Comparison of ENCODE assay signal across 14 cellular contexts in genomic region chr6:259901-260508, GRCh38. TPM values are rescaled to one million over a fixed set of nuclear protein-coding genes. Genes with fewer than 3 reads are reported as not detected.
DNase-seq lines count a peak whose midpoint lies in the region; ATAC-seq and TF ChIP-seq lines count a peak whose summit lies in the region.
"Had no signal": no experiment of that assay in that cellular context is flagged by ENCODE, and none has a peak within 500 bp of the region (broad histone marks: within the 10 kb centered on the region; RNA-seq: fewer than 3 reads in every experiment).

No MANE protein-coding gene starts in this region.

- no peaks in the 10 kb centered on the region for H3K27me3 Mint-ChIP-seq in activated T-cell treated with anti-CD3 and anti-CD28 coated beads, Interleukin-2, amount 50 U/mL, for 4 hours (ENCODE audit: low read depth)
- no peaks in the 10 kb centered on the region for H3K27me3 Mint-ChIP-seq in stimulated activated memory B cell treated with anti-CD40 and anti-IgM and Interleukin-4, amounts not matched to agents 10 μg/mL and 1 μg/mL and 100 μg/mL, for 72 hours

- H3K4me3 Mint-ChIP-seq in activated T-cell treated with anti-CD3 and anti-CD28 coated beads, Interleukin-2, amount 50 U/mL, for 4 hours: peak overlapping the region; percentile 30
- peak overlapping the region; percentile 14 for H3K4me3 Mint-ChIP-seq in stimulated activated memory B cell treated with anti-CD40 and anti-IgM and Interleukin-4, amounts not matched to agents 10 μg/mL and 1 μg/mL and 100 μg/mL, for 72 hours

- peaks cover 39% of the 10 kb centered on the region for H3K4me1 Mint-ChIP-seq in activated T-cell treated with anti-CD3 and anti-CD28 coated beads, Interleukin-2, amount 50 U/mL, for 4 hours (ENCODE audit: low read depth)
- H3K4me1 Mint-ChIP-seq in stimulated activated memory B cell treated with anti-CD40 and anti-IgM and Interleukin-4, amounts not matched to agents 10 μg/mL and 1 μg/mL and 100 μg/mL, for 72 hours: peaks cover 68% of the 10 kb centered on the region

- no peak for TF ChIP-seq CTCF in Peyer's patch (IDR thresholded peaks at IDR 0.05)

- no peak for ATAC-seq in activated T-cell treated with anti-CD3 and anti-CD28 coated beads, Interleukin-2, amount 50 U/mL, for 4 hours
- peak; percentile 67 for ATAC-seq in HG02571 (IDR thresholded peaks at IDR 0.05; ENCODE audit: unreplicated experiment)
- peak; percentile 87 for ATAC-seq in HG03571 (IDR thresholded peaks at IDR 0.05; ENCODE audit: unreplicated experiment)
- ATAC-seq in stimulated activated memory B cell treated with anti-CD40 and anti-IgM and Interleukin-4, amounts not matched to agents 10 μg/mL and 1 μg/mL and 100 μg/mL, for 72 hours: no peak
- no peak for ATAC-seq in left cardiac atrium

- intact Hi-C loops in cardiac septum (cut with DNase I) (no loop called here), left cardiac atrium (cut with DNase I) (no loop called here)

- TF ChIP-seq POLR2A in Peyer's patch (IDR thresholded peaks at IDR 0.05): no peak

- no peaks in the 10 kb centered on the region for H3K36me3 ChIP-seq in Peyer's patch
- H3K36me3 ChIP-seq: tibial nerve had no signal

- no peak for DNase-seq in activated T-cell treated with anti-CD3 and anti-CD28 coated beads, Interleukin-2, amount 50 U/mL, for 4 hours
- DNase-seq in activated T-cell treated with anti-CD3 and anti-CD28 coated beads for 4 hours: no peak
- no peak for DNase-seq in cardiac septum (ENCODE audit: low spot score)
- no peak for DNase-seq in left cardiac atrium
- no peak for DNase-seq in Peyer's patch
- DNase-seq: ACHN, erythroblast, NCI-H1105 had no signal

- no peaks in the 10 kb centered on the region for H3K4me1 ChIP-seq in Peyer's patch
- H3K4me1 ChIP-seq: tibial nerve had no signal

- H3K27ac Mint-ChIP-seq in stimulated activated memory B cell treated with anti-CD40 and anti-IgM and Interleukin-4, amounts not matched to agents 10 μg/mL and 1 μg/mL and 100 μg/mL, for 72 hours: peak overlapping the region; percentile 68

- H3K9me3 Mint-ChIP-seq in activated T-cell treated with anti-CD3 and anti-CD28 coated beads, Interleukin-2, amount 50 U/mL, for 4 hours: no peaks in the 10 kb centered on the region
- H3K9me3 Mint-ChIP-seq in stimulated activated memory B cell treated with anti-CD40 and anti-IgM and Interleukin-4, amounts not matched to agents 10 μg/mL and 1 μg/mL and 100 μg/mL, for 72 hours: peaks cover 5% of the 10 kb centered on the region

- no peak overlapping the region for H3K4me3 ChIP-seq in Peyer's patch
- H3K4me3 ChIP-seq: lung, SK-N-MC, tibial nerve had no signal

- no peaks in the 10 kb centered on the region for H3K9me3 ChIP-seq in Peyer's patch
- H3K9me3 ChIP-seq: tibial nerve had no signal

- H3K36me3 Mint-ChIP-seq in activated T-cell treated with anti-CD3 and anti-CD28 coated beads, Interleukin-2, amount 50 U/mL, for 4 hours (ENCODE audit: insufficient read depth): no peaks in the 10 kb centered on the region
- H3K36me3 Mint-ChIP-seq in stimulated activated memory B cell treated with anti-CD40 and anti-IgM and Interleukin-4, amounts not matched to agents 10 μg/mL and 1 μg/mL and 100 μg/mL, for 72 hours: no peaks in the 10 kb centered on the region

- peak overlapping the region in 2 of 4 donors; percentile 44 to 47 for H3K27ac ChIP-seq in Peyer's patch
- H3K27ac ChIP-seq: SK-N-MC, tibial nerve had no signal

- H3K27me3 ChIP-seq in Peyer's patch: no peaks in the 10 kb centered on the region
- H3K27me3 ChIP-seq: tibial nerve had no signal

RNA-seq across cellular contexts. Expression of gene DUSP22, which starts 32.3 kb away (rescaled TPM):
- total RNA-seq in activated T-cell treated with anti-CD3 and anti-CD28 coated beads, Interleukin-2, amount 50 U/mL, for 4 hours: 10 to 100 TPM; 27.5 to 32.5 (median 30.9) TPM
- total RNA-seq in cardiac septum (49.2 TPM), left cardiac atrium (10 to 100 TPM; 53.9 to 57.4 TPM), Peyer's patch (10 to 100 TPM; 34.7 to 75.9 (median 48.5) TPM)

Comparison
In these comparisons a context has a peak if more than half of its experiments do, and no peak if none do; other contexts are left out.
1. ATAC-seq: peak in HG02571 (single experiment) and HG03571 (single experiment); none in activated T-cell treated with anti-CD3 and anti-CD28 coated beads, Interleukin-2, amount 50 U/mL, for 4 hours (0 of 2), stimulated activated memory B cell treated with anti-CD40 and anti-IgM and Interleukin-4, amounts not matched to agents 10 μg/mL and 1 μg/mL and 100 μg/mL, for 72 hours (single experiment) and left cardiac atrium (0 of 2).